Comparison of ENCODE assay signal across 9 cellular contexts in genomic region chr7:140084972-140085371, GRCh38. TPM values are rescaled to one million over a fixed set of nuclear protein-coding genes. Genes with fewer than 3 reads are reported as not detected.
DNase-seq lines count a peak whose midpoint lies in the region; ATAC-seq and TF ChIP-seq lines count a peak whose summit lies in the region.
"Had no signal": no experiment of that assay in that cellular context is flagged by ENCODE, and none has a peak within 500 bp of the region (broad histone marks: within the 10 kb centered on the region; RNA-seq: fewer than 3 reads in every experiment).

No MANE protein-coding gene starts in this region.

- H3K4me3 Mint-ChIP-seq in activated naive CD8-positive, alpha-beta T cell: peak overlapping the region; percentile 28

- H3K36me3 ChIP-seq in hepatocyte (replicated peaks; ENCODE audit: insufficient read depth, low read depth): no peaks in the 10 kb centered on the region
- no peaks in the 10 kb centered on the region for H3K36me3 ChIP-seq in PC-9 (ENCODE audit: low read depth)

- no TSS peak for BruUV-seq in PC-9 (replicated peaks; lab: Mats Ljungman, UMichigan)

- H3K79me2 ChIP-seq in hepatocyte: no peaks in the 10 kb centered on the region
- no peaks in the 10 kb centered on the region for H3K79me2 ChIP-seq in PC-9 (ENCODE audit: low read depth)

- H3K36me3 Mint-ChIP-seq in activated naive CD8-positive, alpha-beta T cell: no peaks in the 10 kb centered on the region

- H2AFZ ChIP-seq in hepatocyte (no peak overlapping the region), PC-9 (no peak overlapping the region)

- CTCF ChIA-PET in PC-9 (lab: Charles Lee): no interaction called here

- no peaks in the 10 kb centered on the region for H3K27me3 Mint-ChIP-seq in activated naive CD8-positive, alpha-beta T cell

- H3K4me3 ChIP-seq in GM12865 (ENCODE audit: low read depth, low read length) (no peak overlapping the region), hepatocyte (no peak overlapping the region), PC-9 (no peak overlapping the region)

- H3K4me2 ChIP-seq in hepatocyte: no peak overlapping the region
- no peak overlapping the region for H3K4me2 ChIP-seq in PC-9

- H3K27ac Mint-ChIP-seq in activated naive CD8-positive, alpha-beta T cell: peak overlapping the region; percentile 31

- no peaks in the 10 kb centered on the region for H3K9me3 Mint-ChIP-seq in activated naive CD8-positive, alpha-beta T cell (ENCODE audit: low read depth)

- H3K27me3 ChIP-seq in hepatocyte: no peaks in the 10 kb centered on the region
- H3K27me3 ChIP-seq in foreskin keratinocyte: no peaks in the 10 kb centered on the region
- H3K27me3 ChIP-seq in PC-9 (ENCODE audit: insufficient read depth, low read depth): no peaks in the 10 kb centered on the region

- POLR2A ChIA-PET in PC-9 (lab: Charles Lee; ENCODE audit: unreplicated experiment): interaction anchor here (0.7 kb wide), 1 partner anchor 437 kb away, joined by 3 read pairs; no protein-coding TSS in a partner anchor

- H3F3A ChIP-seq in PC-9 (ENCODE audit: insufficient read depth, low read depth): no peaks in the 10 kb centered on the region

- no peaks in the 10 kb centered on the region for H3K9me2 ChIP-seq in hepatocyte (replicated peaks; ENCODE audit: insufficient read depth)
- H3K9me2 ChIP-seq in PC-9 (ENCODE audit: insufficient read depth): no peaks in the 10 kb centered on the region

- H3K9me3 ChIP-seq in hepatocyte (ENCODE audit: low read depth) (no peaks in the 10 kb centered on the region), PC-9 (ENCODE audit: insufficient read depth, low read depth) (no peaks in the 10 kb centered on the region)

- H3K4me1 Mint-ChIP-seq in activated naive CD8-positive, alpha-beta T cell (ENCODE audit: low read depth): peaks cover 31% of the 10 kb centered on the region

- H3K4me1 ChIP-seq in hepatocyte (ENCODE audit: insufficient read depth): no peaks in the 10 kb centered on the region
- no peaks in the 10 kb centered on the region for H3K4me1 ChIP-seq in foreskin keratinocyte
- no peaks in the 10 kb centered on the region for H3K4me1 ChIP-seq in PC-9 (replicated peaks; ENCODE audit: insufficient read depth)

- no peak for TF ChIP-seq CTCF in GM12865 (IDR thresholded peaks at IDR 0.05; ENCODE audit: insufficient read depth, low read depth, low read length, missing control alignments)
- TF ChIP-seq CTCF in hepatocyte (IDR thresholded peaks at IDR 0.05; ENCODE audit: poor library complexity): no peak
- no peak for TF ChIP-seq CTCF in foreskin keratinocyte (conservative IDR thresholded peaks at IDR 0.05)
- TF ChIP-seq CTCF in PC-9 (conservative IDR thresholded peaks at IDR 0.05): no peak

- WGBS in hepatocyte (ENCODE audit: low lambda C conversion rate, missing lambda C conversion rate): 84% methylated on average over 8 of the region's 8 CpGs

- ATAC-seq in GM19468 (IDR thresholded peaks at IDR 0.05; ENCODE audit: extremely low read depth, unreplicated experiment) (peak; percentile 91), HG03439 (IDR thresholded peaks at IDR 0.05; ENCODE audit: unreplicated experiment) (peak; percentile 82), foreskin keratinocyte (no peak)

- peak; percentile 85 for DNase-seq in GM12865 (ENCODE audit: low read depth)
- no peak for DNase-seq in hepatocyte (ENCODE audit: low spot score)
- no peak for DNase-seq in foreskin keratinocyte
- no peak for DNase-seq in PC-9
- no peak for DNase-seq in NCI-H2227 (lab: John Stamatoyannopoulos, UW; ENCODE audit: unreplicated experiment)
- DNase-seq: small intestine had no signal

- H4K20me1 ChIP-seq in hepatocyte (ENCODE audit: insufficient read depth, poor library complexity, severe bottlenecking): no peaks in the 10 kb centered on the region
- H4K20me1 ChIP-seq in PC-9 (ENCODE audit: insufficient read depth): no peaks in the 10 kb centered on the region

- intact Hi-C loops in PC-9 (cut with micrococcal nuclease; ENCODE audit: unreplicated experiment): no loop called here

- H3K27ac ChIP-seq in hepatocyte (no peak overlapping the region), foreskin keratinocyte (no peak overlapping the region), PC-9 (no peak overlapping the region)

RNA-seq across cellular contexts. Expression of gene PARP12, which starts 22.2 kb away (rescaled TPM):
- 13.8 and 14.0 TPM in 2 replicates for total RNA-seq in hepatocyte
- 8.9 and 11.2 TPM in 2 replicates for polyA plus RNA-seq in hepatocyte
- total RNA-seq in foreskin keratinocyte: 61.0 and 67.0 TPM in 2 replicates
- polyA plus RNA-seq in foreskin keratinocyte: 37.4 and 41.7 TPM in 2 replicates
- 32.4 and 37.7 TPM in 2 replicates for total RNA-seq in PC-9 (2021)
